ENCODE assay signal across 17 cellular contexts in genomic region chr13:38563739-38564138, GRCh38.
"Had no signal": no experiment of that assay in that cellular context is flagged by ENCODE, and none has a peak within 500 bp of the region (broad histone marks: within the 10 kb centered on the region; RNA-seq: fewer than 3 reads in every experiment).

No MANE protein-coding gene starts in this region.

- H3K27ac Mint-ChIP-seq: memory B cell; natural killer cell treated with Interleukin-12 subunit alpha and Interleukin-12 subunit beta and Interleukin-15 and Interleukin-18, amount 100 ng/mL, for 72 hours had no signal

- H3K4me1 Mint-ChIP-seq: memory B cell had no signal

- H3K4me3 Mint-ChIP-seq: memory B cell; natural killer cell treated with Interleukin-12 subunit alpha and Interleukin-12 subunit beta and Interleukin-15 and Interleukin-18, amount 100 ng/mL, for 72 hours had no signal

- H3K27ac ChIP-seq: colonic mucosa, hepatocyte, right atrium auricular region, sigmoid colon, skin epidermis, stomach, thoracic aorta had no signal

- H3K36me3 Mint-ChIP-seq: memory B cell; natural killer cell treated with Interleukin-12 subunit alpha and Interleukin-12 subunit beta and Interleukin-15 and Interleukin-18, amount 100 ng/mL, for 72 hours had no signal

- H3K27me3 Mint-ChIP-seq: memory B cell; natural killer cell treated with Interleukin-12 subunit alpha and Interleukin-12 subunit beta and Interleukin-15 and Interleukin-18, amount 100 ng/mL, for 72 hours had no signal

- DNase-seq: colonic mucosa; dermis blood vessel endothelial cell; foreskin melanocyte; head of caudate nucleus; left colon; sigmoid colon; stimulated activated CD4-positive, alpha-beta T cell treated with anti-CD3 and anti-CD28 coated beads, Interleukin-12 subunit alpha, Interleukin-12 subunit beta, amount 100 ng/mL, for 4 hours; stimulated activated naive CD4-positive, alpha-beta T cell; stomach; substantia nigra; trophoblast cell had no signal

- H3K9me3 Mint-ChIP-seq: memory B cell had no signal
